In genomic region chr4:52912608-52913007, GRCh38 we compare ENCODE assay signal across 26 cellular contexts. TPM values are rescaled to one million over a fixed set of nuclear protein-coding genes. Genes with fewer than 3 reads are reported as not detected.
DNase-seq lines count a peak whose midpoint lies in the region; ATAC-seq, FAIRE-seq and TF ChIP-seq lines count a peak whose summit lies in the region.
"Had no signal": no experiment of that assay in that cellular context is flagged by ENCODE, and none has a peak within 500 bp of the region (broad histone marks: within the 10 kb centered on the region; RNA-seq: fewer than 3 reads in every experiment).

No MANE protein-coding gene starts in this region.

- H3K23ac ChIP-seq in H1 (ENCODE audit: insufficient read length), result no peak overlapping the region

- no peak overlapping the region for H2BK5ac ChIP-seq in H1 (ENCODE audit: low read depth, low read length)

- ATAC-seq in GM19023 (IDR thresholded peaks at IDR 0.05; ENCODE audit: unreplicated experiment), result no peak
- ATAC-seq: gastroesophageal sphincter had no signal

- H3K9me3 ChIP-seq in H1 (ENCODE audit: insufficient read depth in 2 of 2, low read depth in 1 of 2, low read length in 1 of 2), result no peaks in the 10 kb centered on the region
- H3K9me3 ChIP-seq: gastroesophageal sphincter, pancreas, sigmoid colon, thoracic aorta had no signal

- no peak overlapping the region for H3K4ac ChIP-seq in H1 (replicated peaks; ENCODE audit: insufficient read length, low read depth, low read length)

- POLR2A ChIA-PET in H1 (lab: Charles Lee; ENCODE audit: partially characterized antibody), result no interaction called here

- H2BK120ac ChIP-seq in H1 (replicated peaks; ENCODE audit: low read depth, low read length), result no peak overlapping the region

- no peaks in the 10 kb centered on the region for H3K27me3 Mint-ChIP-seq in progenitor cell of endocrine pancreas
- H3K27me3 Mint-ChIP-seq: activated CD4-positive, alpha-beta T cell treated with anti-CD3 and anti-CD28 coated beads, Interleukin-2, amount 10 ng/mL, durations not matched to agents 24 days and 14 days; naive B cell had no signal

- H3K4me3 Mint-ChIP-seq in progenitor cell of endocrine pancreas (ENCODE audit: low read depth), result no peak overlapping the region
- H3K4me3 Mint-ChIP-seq: activated CD4-positive, alpha-beta T cell treated with anti-CD3 and anti-CD28 coated beads, Interleukin-2, amount 10 ng/mL, durations not matched to agents 24 days and 14 days; CD4-positive, alpha-beta memory T cell; naive B cell had no signal

- H2AK5ac ChIP-seq in H1 (ENCODE audit: low read depth, low read length), result no peak overlapping the region

- H2BK12ac ChIP-seq in H1 (ENCODE audit: low read depth, low read length), result 0 out of 2 replicates have a peak overlapping the region, but pooled peaks have one; percentile 29

- H3K23me2 ChIP-seq in H1 (ENCODE audit: low read depth, low read length), result no peaks in the 10 kb centered on the region

- H3K79me1 ChIP-seq in H1 (ENCODE audit: low read depth, low read length), result no peaks in the 10 kb centered on the region

- WGBS in H1 (ENCODE audit: extremely low coverage in 1 of 2, insufficient coverage in 1 of 2, insufficient read length in 1 of 2, insufficient replicate concordance in 2 of 2, low coverage in 1 of 2, low lambda C conversion rate in 2 of 2, missing lambda C conversion rate in 1 of 2), 2 experiments, result 93% methylated on average over 2 of the region's 2 CpGs; no CpG with 5 or more reads in 1 of the 2 experiments

- no peak overlapping the region for H2AFZ ChIP-seq in H1 (ENCODE audit: low read length)

- no peak overlapping the region for H2BK20ac ChIP-seq in H1 (ENCODE audit: low read length)

- CTCF ChIA-PET in H1 (lab: Charles Lee; ENCODE audit: partially characterized antibody), result interaction anchor here (0.9 to 2.4 kb wide), 8 partner anchors 10 to 301 kb away, joined by 3 to 10 read pairs (median 4); no protein-coding TSS in a partner anchor

- no peaks in the 10 kb centered on the region for H3K36me3 Mint-ChIP-seq in progenitor cell of endocrine pancreas (ENCODE audit: insufficient read depth)

- no peak overlapping the region for H4K91ac ChIP-seq in H1 (replicated peaks; ENCODE audit: insufficient read length, low read length)

- TF ChIP-seq RAD21 in H1 (IDR thresholded peaks at IDR 0.05 in 1 of 2, conservative IDR thresholded peaks at IDR 0.05 in 1 of 2; ENCODE audit: low read depth in 2 of 2, low read length in 2 of 2), result no peak

- H3K27ac Mint-ChIP-seq in progenitor cell of endocrine pancreas, result peak overlapping the region; percentile 84
- H3K27ac Mint-ChIP-seq: activated CD4-positive, alpha-beta T cell treated with anti-CD3 and anti-CD28 coated beads, Interleukin-2, amount 10 ng/mL, durations not matched to agents 24 days and 14 days; activated T-helper 2 cell treated with anti-CD3 and anti-CD28 coated beads, Interferon-gamma antibody, Interleukin-2, Interleukin-4, amounts not matched to agents 10 μg/mL and 5 μg/mL and 100 μg/mL, durations not matched to agents 14 hours and 24 hours and 36 hours had no signal

- no peak overlapping the region for H3K14ac ChIP-seq in H1 (ENCODE audit: insufficient read length)

- no peaks in the 10 kb centered on the region for H3K36me3 ChIP-seq in H1 (ENCODE audit: control insufficient read depth in 2 of 4, insufficient read depth in 4 of 4, low read length in 3 of 4)
- H3K36me3 ChIP-seq: gastroesophageal sphincter, pancreas, sigmoid colon, thoracic aorta had no signal

- no peak for FAIRE-seq in H1 (lab: Jason Lieb, UNC)
- FAIRE-seq: pancreas had no signal

- no peak overlapping the region for H3K27ac ChIP-seq in H1 (ENCODE audit: low read depth, low read length)
- H3K27ac ChIP-seq: gastroesophageal sphincter, HL-60, sigmoid colon, thoracic aorta had no signal

- H3K4me1 Mint-ChIP-seq in progenitor cell of endocrine pancreas (ENCODE audit: low read depth), result peaks cover 48% of the 10 kb centered on the region
- H3K4me1 Mint-ChIP-seq: activated CD4-positive, alpha-beta T cell treated with anti-CD3 and anti-CD28 coated beads, Interleukin-2, amount 10 ng/mL, durations not matched to agents 24 days and 14 days had no signal

- no peaks in the 10 kb centered on the region for H3K27me3 ChIP-seq in H1 (replicated peaks in 1 of 4; ENCODE audit: control insufficient read depth in 3 of 4, extremely low read depth in 1 of 4, insufficient read depth in 3 of 4, low read length in 3 of 4)
- H3K27me3 ChIP-seq: gastroesophageal sphincter, pancreas, sigmoid colon had no signal

- no peak for TF ChIP-seq POLR2A in H1 (IDR thresholded peaks at IDR 0.05; ENCODE audit: control extremely low read depth in 1 of 2, low read depth in 2 of 2, low read length in 2 of 2)

- H3K79me2 ChIP-seq in H1 (ENCODE audit: control insufficient read depth in 1 of 2, insufficient read depth in 2 of 2, low read length in 2 of 2), result no peaks in the 10 kb centered on the region

- H4K20me1 ChIP-seq in H1 (replicated peaks in 1 of 2; ENCODE audit: control insufficient read depth in 1 of 2, insufficient read depth in 2 of 2, low read length in 2 of 2), result no peaks in the 10 kb centered on the region

- no peak overlapping the region for H3K4me3 ChIP-seq in H1 (ENCODE audit: extremely low read depth in 1 of 4, insufficient read depth in 2 of 4, low read depth in 3 of 4, low read length in 4 of 4)
- H3K4me3 ChIP-seq: gastroesophageal sphincter, pancreas, sigmoid colon, thoracic aorta had no signal

- no peak overlapping the region for H3K9ac ChIP-seq in H1 (replicated peaks in 1 of 4; ENCODE audit: extremely low read depth in 1 of 4, low read depth in 3 of 4, low read length in 3 of 4)

- no peak overlapping the region for H3K56ac ChIP-seq in H1 (replicated peaks; ENCODE audit: insufficient read length, low read depth, low read length)

- H3K4me2 ChIP-seq in H1 (ENCODE audit: insufficient read depth in 1 of 2, low read depth in 2 of 2, low read length in 2 of 2), result no peak overlapping the region

- no peak overlapping the region for H4K5ac ChIP-seq in H1 (ENCODE audit: insufficient read length, low read depth, low read length)

- no peaks in the 10 kb centered on the region for H3K9me3 Mint-ChIP-seq in progenitor cell of endocrine pancreas (ENCODE audit: low read depth)
- H3K9me3 Mint-ChIP-seq: activated CD4-positive, alpha-beta T cell treated with anti-CD3 and anti-CD28 coated beads, Interleukin-2, amount 10 ng/mL, durations not matched to agents 24 days and 14 days; activated T-helper 2 cell treated with anti-CD3 and anti-CD28 coated beads, Interferon-gamma antibody, Interleukin-2, Interleukin-4, amounts not matched to agents 10 μg/mL and 5 μg/mL and 100 μg/mL, durations not matched to agents 14 hours and 24 hours and 36 hours; CD4-positive, alpha-beta memory T cell; naive B cell had no signal

- peak; percentile 40 for DNase-seq in EH (ENCODE audit: low read depth)
- DNase-seq in NCI-H69 (lab: John Stamatoyannopoulos, UW), result peak; percentile 23
- DNase-seq in H1 (ENCODE audit: low read depth in 1 of 2, low spot score in 2 of 2), result no peak
- no peak for DNase-seq in progenitor cell of endocrine pancreas (ENCODE audit: low spot score, unreplicated experiment)
- no peak for DNase-seq in superior temporal gyrus (ENCODE audit: extremely low spot score)
- no peak for DNase-seq in ecto neural progenitor cell (ENCODE audit: low spot score)
- DNase-seq in NCI-H82 (lab: John Stamatoyannopoulos, UW), result no peak
- DNase-seq: activated CD4-positive, alpha-beta T cell treated with anti-CD3 and anti-CD28 coated beads, Interleukin-2, amount 10 ng/mL, durations not matched to agents 24 days and 14 days; CD4-positive, alpha-beta memory T cell; dermis blood vessel endothelial cell; DND-41; MM.1S; naive B cell; NCI-H146; NCI-H2171 treated with DMSO at 0.1 percent for 48 hours; NCI-H774; pancreas; SIG-M5; sigmoid colon; T-helper 1 cell had no signal

- TF ChIP-seq CTCF in H1 (IDR thresholded peaks at IDR 0.05; ENCODE audit: control extremely low read depth in 1 of 3, insufficient read depth in 1 of 3, low read depth in 1 of 3, low read length in 3 of 3) (no peak), progenitor cell of endocrine pancreas (IDR thresholded peaks at IDR 0.05; ENCODE audit: unreplicated experiment) (no peak)

- peaks cover 0 to 3% (median 1%) of the 10 kb centered on the region in 4 experiments; a peak in 3 of 7 replicates for H3K4me1 ChIP-seq in H1 (replicated peaks in 1 of 4; ENCODE audit: control insufficient read depth in 3 of 4, insufficient read depth in 4 of 4, low read length in 3 of 4)
- H3K4me1 ChIP-seq: gastroesophageal sphincter had no signal

- no peak overlapping the region for H2BK15ac ChIP-seq in H1 (ENCODE audit: low read length)

- no peak for TF ChIP-seq EP300 in H1 (IDR thresholded peaks at IDR 0.05; ENCODE audit: borderline replicate concordance in 1 of 2, low read depth in 2 of 2, low read length in 2 of 2)

- H4K8ac ChIP-seq in H1 (ENCODE audit: extremely low read depth, insufficient read depth, low read length), result no peak overlapping the region

- no peak overlapping the region for H3K18ac ChIP-seq in H1 (ENCODE audit: extremely low read depth, low read length)

TF ChIP-seq in H1, 55 proteins besides CTCF, POLR2A, EP300 and RAD21 (continues in another document):
- TF ChIP-seq BRCA1 (IDR thresholded peaks at IDR 0.05; ENCODE audit: low read depth, low read length), result no peak
- TF ChIP-seq JUN (IDR thresholded peaks at IDR 0.05; ENCODE audit: low read depth, low read length), result no peak
- TF ChIP-seq KDM5A (IDR thresholded peaks at IDR 0.05; ENCODE audit: low read length), result no peak
- no peak for TF ChIP-seq CHD2 (IDR thresholded peaks at IDR 0.05; ENCODE audit: low read length)
- TF ChIP-seq KDM4A (IDR thresholded peaks at IDR 0.05; ENCODE audit: low read depth, low read length, severe bottlenecking), result no peak
- no peak for TF ChIP-seq CBX5 (IDR thresholded peaks at IDR 0.05; ENCODE audit: low read depth, low read length)
- no peak for TF ChIP-seq EGR1 (IDR thresholded peaks at IDR 0.05; ENCODE audit: borderline replicate concordance, low read depth, low read length)
- no peak for TF ChIP-seq CEBPB (IDR thresholded peaks at IDR 0.05; ENCODE audit: low read depth, low read length)
- no peak for TF ChIP-seq NRF1 (IDR thresholded peaks at IDR 0.05; ENCODE audit: low read depth, low read length)
- no peak for TF ChIP-seq SIX5 (IDR thresholded peaks at IDR 0.05; ENCODE audit: low read depth, low read length)
- no peak for TF ChIP-seq SP1 (IDR thresholded peaks at IDR 0.05; ENCODE audit: low read depth, low read length)
- TF ChIP-seq POU5F1 (IDR thresholded peaks at IDR 0.05; ENCODE audit: low read depth, low read length), result no peak

RNA-seq across cellular contexts. Expression of gene RASL11B, which starts 50.5 kb away (rescaled TPM):
- 71.4 and 75.5 TPM in 2 replicates for total RNA-seq in H1 (2021; fragmentation: NEBNext Ultra II Directional; extraction: Animal tissue kit (Norgen Biotek cat#: 25700))
- 43.4 and 49.8 TPM in 2 replicates for polyA plus RNA-seq in H1 (2011; rRNA removed)
- polyA plus RNA-seq in H1 (2011; cell fraction: cytosol; rRNA removed), result 56.0 TPM
- 36.6 TPM for polyA plus RNA-seq in H1 (2011; cell fraction: nucleus; rRNA removed)
- 38.7 to 54.6 TPM (median 48.5 TPM) in 4 replicates for polyA plus RNA-seq in H1 (2012, experiment 1 of 2)
- 63.2 TPM for polyA plus RNA-seq in H1 (2012, experiment 2 of 2)
- polyA plus RNA-seq in H1 (2013, experiment 1 of 2), result 69.8 TPM
- 72.4 TPM for polyA plus RNA-seq in H1 (2013, experiment 2 of 2)
- 63.6 and 88.9 TPM in 2 replicates for polyA minus RNA-seq in H1 (2011; rRNA and poly(A)+ RNA removed)
- polyA minus RNA-seq in H1 (2011; cell fraction: cytosol; rRNA and poly(A)+ RNA removed), result 42.1 TPM
- 63.3 TPM for polyA minus RNA-seq in H1 (2011; cell fraction: nucleus; rRNA and poly(A)+ RNA removed)
- 9.3 and 9.7 TPM in 2 replicates for total RNA-seq in progenitor cell of endocrine pancreas
- total RNA-seq: CD4-positive, alpha-beta memory T cell; dermis blood vessel endothelial cell; OCI-LY7 had no signal

Comparison
In these comparisons a context has a peak if more than half of its experiments do, and no peak if none do; other contexts are left out.
1. DNase-seq: peak in EH (single experiment) and NCI-H69 (single experiment); none in H1 (0 of 2), progenitor cell of endocrine pancreas (single experiment), superior temporal gyrus (single experiment), ecto neural progenitor cell (single experiment) and NCI-H82 (single experiment).